In genomic region chr20:20489054-20489453, GRCh38 we compare ENCODE assay signal across 1 cellular context.
TF ChIP-seq lines count a peak whose summit lies in the region.

No MANE protein-coding gene starts in this region.

TF ChIP-seq in WTC11, 78 proteins besides CTCF, POLR2A, EP300 and RAD21 (continued from another document):
- TF ChIP-seq CDX4 (CRISPR knock-in tag; IDR thresholded peaks at IDR 0.05; ENCODE audit: borderline replicate concordance): no peak
